In genomic region chr15:80568876-80569605, GRCh38 we compare ENCODE assay signal across 20 cellular contexts.
A peak's percentile ranks its signal among the peaks of the same experiment; 100 is the strongest.
DNase-seq lines count a peak whose midpoint lies in the region; ATAC-seq and TF ChIP-seq lines count a peak whose summit lies in the region.
"Had no signal": no experiment of that assay in that cellular context is flagged by ENCODE, and none has a peak within 500 bp of the region (broad histone marks: within the 10 kb centered on the region; RNA-seq: fewer than 3 reads in every experiment).

No MANE protein-coding gene starts in this region.

- no peak overlapping the region for H4K8ac ChIP-seq in mesenchymal stem cell (ENCODE audit: low read length)

- H3K27ac Mint-ChIP-seq in neural progenitor cell: no peak overlapping the region
- H3K27ac Mint-ChIP-seq: activated naive CD4-positive, alpha-beta T cell treated with anti-CD3 and anti-CD28 coated beads, Interleukin-2, amount 10 ng/mL, durations not matched to agents 7 days and 5 days; CD4-positive, alpha-beta memory T cell; naive thymus-derived CD8-positive, alpha-beta T cell had no signal

- peaks cover 9% of the 10 kb centered on the region for H3K4me1 Mint-ChIP-seq in neural progenitor cell
- H3K4me1 Mint-ChIP-seq: activated naive CD4-positive, alpha-beta T cell treated with anti-CD3 and anti-CD28 coated beads, Interleukin-2, amount 10 ng/mL, durations not matched to agents 7 days and 5 days; CD4-positive, alpha-beta memory T cell; naive thymus-derived CD8-positive, alpha-beta T cell had no signal

- no peak overlapping the region for H3K23ac ChIP-seq in mesenchymal stem cell (ENCODE audit: low read length in 2 of 2)

- H3K27ac ChIP-seq in mesenchymal stem cell (ENCODE audit: low read length, poor library complexity, severe bottlenecking) (no peak overlapping the region), upper lobe of right lung (no peak overlapping the region), neural progenitor cell (no peak overlapping the region)
- H3K27ac ChIP-seq: ascending aorta had no signal

- H3K36me3 ChIP-seq in mesenchymal stem cell (ENCODE audit: control insufficient read depth in 1 of 2, insufficient read depth in 2 of 2, low read depth in 1 of 2, low read length in 2 of 2) (peaks cover 22 to 34% of the 10 kb centered on the region in 2 experiments), upper lobe of right lung (no peaks in the 10 kb centered on the region), neural progenitor cell (no peaks in the 10 kb centered on the region)
- H3K36me3 ChIP-seq: ascending aorta had no signal

- no peaks in the 10 kb centered on the region for H3K9me3 Mint-ChIP-seq in neural progenitor cell
- H3K9me3 Mint-ChIP-seq: activated naive CD4-positive, alpha-beta T cell treated with anti-CD3 and anti-CD28 coated beads, Interleukin-2, amount 10 ng/mL, durations not matched to agents 7 days and 5 days; CD4-positive, alpha-beta memory T cell; naive thymus-derived CD8-positive, alpha-beta T cell had no signal

- H3K4ac ChIP-seq in mesenchymal stem cell (ENCODE audit: low read depth in 1 of 2, low read length in 2 of 2): no peak overlapping the region

- peaks cover 2% of the 10 kb centered on the region for H3K27me3 Mint-ChIP-seq in neural progenitor cell (ENCODE audit: insufficient read depth, low read depth)

- H2BK12ac ChIP-seq in mesenchymal stem cell (ENCODE audit: low read length in 2 of 2): peak overlapping the region in 1 of 2 experiments; percentile 11

- WGBS in mesenchymal stem cell: 86% methylated on average over 20 of the region's 20 CpGs

- no peak overlapping the region for H4K91ac ChIP-seq in mesenchymal stem cell (ENCODE audit: low read length)

- H4K20me1 ChIP-seq in neural progenitor cell (ENCODE audit: low read depth): no peaks in the 10 kb centered on the region

- H2AK5ac ChIP-seq in mesenchymal stem cell (ENCODE audit: low read length, severe bottlenecking): no peak overlapping the region

- H3F3A ChIP-seq in neural progenitor cell (ENCODE audit: low read depth): no peaks in the 10 kb centered on the region

- no peak overlapping the region for H3K18ac ChIP-seq in mesenchymal stem cell (ENCODE audit: low read depth in 1 of 2, low read length in 2 of 2)

- no peak overlapping the region for H2AFZ ChIP-seq in mesenchymal stem cell (ENCODE audit: low read depth, low read length)
- no peak overlapping the region for H2AFZ ChIP-seq in neural progenitor cell (replicated peaks)

- no peak overlapping the region for H3K14ac ChIP-seq in mesenchymal stem cell (ENCODE audit: low read length in 2 of 2)

- H3K27me3 ChIP-seq in mesenchymal stem cell (ENCODE audit: control insufficient read depth in 1 of 2, insufficient read depth in 1 of 2, low read length in 2 of 2) (no peaks in the 10 kb centered on the region), upper lobe of right lung (no peaks in the 10 kb centered on the region), neural progenitor cell (no peaks in the 10 kb centered on the region)
- H3K27me3 ChIP-seq: ascending aorta had no signal

- DNase-seq in RPMI7951 (ENCODE audit: low read depth): peak; percentile 56
- DNase-seq in cerebellar cortex (ENCODE audit: low spot score): peak; percentile 64
- DNase-seq in mesenchymal stem cell: no peak
- peak; percentile 48 for DNase-seq in upper lobe of right lung
- DNase-seq in neural progenitor cell (ENCODE audit: low spot score): no peak
- DNase-seq: activated naive CD4-positive, alpha-beta T cell treated with anti-CD3 and anti-CD28 coated beads, Interleukin-2, amount 10 ng/mL, durations not matched to agents 7 days and 5 days; activated T-cell treated with anti-CD3 and anti-CD28 coated beads, Interleukin-2, amount 50 U/mL, for 1 hour; CD4-positive, alpha-beta memory T cell; cortex of kidney; GDM1; left colon; naive thymus-derived CD8-positive, alpha-beta T cell; NCI-H187 treated with DMSO at 0.1 percent for 48 hours; NCI-H345; NCI-H774; T1000 had no signal

- H2BK120ac ChIP-seq in mesenchymal stem cell (ENCODE audit: low read depth, low read length): no peak overlapping the region

- no peaks in the 10 kb centered on the region for H3K79me2 ChIP-seq in neural progenitor cell (ENCODE audit: low read depth)

- H3K4me3 ChIP-seq in mesenchymal stem cell (ENCODE audit: insufficient read depth in 1 of 2, low read depth in 1 of 2, low read length in 2 of 2) (no peak overlapping the region), upper lobe of right lung (no peak overlapping the region), neural progenitor cell (no peak overlapping the region)
- H3K4me3 ChIP-seq: ascending aorta had no signal

- no peaks in the 10 kb centered on the region for H3K79me1 ChIP-seq in mesenchymal stem cell (replicated peaks; ENCODE audit: low read length, poor library complexity, severe bottlenecking)

- TF ChIP-seq CTCF in upper lobe of right lung (IDR thresholded peaks at IDR 0.05): no peak
- TF ChIP-seq CTCF in neural progenitor cell (IDR thresholded peaks at IDR 0.05): no peak

- intact Hi-C loops in upper lobe of right lung (cut with DNase I): loop anchor here (5.0 to 10.0 kb wide), 2 partner anchors 94 to 208 kb away; partner anchors contain the start of gene CEMIP

- H3K9ac ChIP-seq in mesenchymal stem cell (ENCODE audit: low read length): peak overlapping the region; percentile 56
- H3K9ac ChIP-seq in neural progenitor cell: no peak overlapping the region

- no peak overlapping the region for H3K4me3 Mint-ChIP-seq in neural progenitor cell
- H3K4me3 Mint-ChIP-seq: activated naive CD4-positive, alpha-beta T cell treated with anti-CD3 and anti-CD28 coated beads, Interleukin-2, amount 10 ng/mL, durations not matched to agents 7 days and 5 days; CD4-positive, alpha-beta memory T cell; naive thymus-derived CD8-positive, alpha-beta T cell had no signal

- H2BK5ac ChIP-seq in mesenchymal stem cell (ENCODE audit: low read depth, low read length, poor library complexity, severe bottlenecking): no peak overlapping the region

- H3K9me3 ChIP-seq in mesenchymal stem cell (ENCODE audit: control insufficient read depth, low read length) (no peaks in the 10 kb centered on the region), upper lobe of right lung (no peaks in the 10 kb centered on the region), neural progenitor cell (ENCODE audit: low read depth) (no peaks in the 10 kb centered on the region)
- H3K9me3 ChIP-seq: ascending aorta had no signal

- no peak overlapping the region for H3K4me2 ChIP-seq in mesenchymal stem cell (ENCODE audit: low read length, poor library complexity, severe bottlenecking)
- no peak overlapping the region for H3K4me2 ChIP-seq in neural progenitor cell

- peaks cover 24% of the 10 kb centered on the region for H3K36me3 Mint-ChIP-seq in neural progenitor cell
- H3K36me3 Mint-ChIP-seq: activated naive CD4-positive, alpha-beta T cell treated with anti-CD3 and anti-CD28 coated beads, Interleukin-2, amount 10 ng/mL, durations not matched to agents 7 days and 5 days; CD4-positive, alpha-beta memory T cell; naive thymus-derived CD8-positive, alpha-beta T cell had no signal

- no peak overlapping the region for H2BK15ac ChIP-seq in mesenchymal stem cell (ENCODE audit: low read depth, poor library complexity, severe bottlenecking)

- ATAC-seq in upper lobe of right lung (no peak), HG02610 (IDR thresholded peaks at IDR 0.05; ENCODE audit: unreplicated experiment) (no peak), GM19324 (IDR thresholded peaks at IDR 0.05; ENCODE audit: low FRiP score, unreplicated experiment) (no peak)
- ATAC-seq: activated CD4-positive, CD25-positive, alpha-beta regulatory T cell treated with anti-CD3 and anti-CD28 coated beads, Interleukin-2, amount 50 U/mL, for 24 hours; left colon; naive thymus-derived CD8-positive, alpha-beta T cell had no signal

- H3K4me1 ChIP-seq in mesenchymal stem cell (ENCODE audit: control insufficient read depth, insufficient read depth, low read depth, low read length): peaks cover 9% of the 10 kb centered on the region
- H3K4me1 ChIP-seq in upper lobe of right lung: no peaks in the 10 kb centered on the region
- peaks cover 7% of the 10 kb centered on the region for H3K4me1 ChIP-seq in neural progenitor cell
- H3K4me1 ChIP-seq: ascending aorta had no signal

Comparison
In these comparisons a context has a peak if more than half of its experiments do, and no peak if none do; other contexts are left out.
1. DNase-seq: peak in RPMI7951 (single experiment), cerebellar cortex (single experiment) and upper lobe of right lung (single experiment); none in mesenchymal stem cell (single experiment) and neural progenitor cell (single experiment).